In the genomic region with DNA sequence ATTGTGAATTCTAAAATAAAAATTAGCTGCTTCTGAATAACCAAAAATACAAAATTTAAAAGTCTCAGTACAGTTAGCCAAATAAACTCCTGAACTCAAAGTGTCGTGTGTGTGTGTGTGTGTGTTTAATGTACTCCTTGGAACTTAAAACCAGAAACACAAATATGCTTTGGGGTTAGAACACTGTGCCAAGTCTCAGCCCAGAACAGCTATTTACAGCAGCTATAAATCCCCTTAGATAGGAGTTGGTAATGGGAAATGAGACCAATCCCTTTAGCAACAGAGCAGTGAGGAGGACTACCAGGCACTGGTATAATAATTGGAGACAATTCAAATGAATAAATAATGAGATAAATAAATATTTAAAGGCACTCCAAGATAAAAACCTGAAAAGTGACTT, we compare ENCODE assay signal across 23 cellular contexts.
"Had no signal": no experiment of that assay in that cellular context is flagged by ENCODE, and none has a peak within 500 bp of the region (broad histone marks: within the 10 kb centered on the region; RNA-seq: fewer than 3 reads in every experiment).

No MANE protein-coding gene starts in this region.

- H3K9ac ChIP-seq: neural progenitor cell, SK-N-SH had no signal

- H3K4me1 Mint-ChIP-seq: activated CD8-positive, alpha-beta memory T cell treated with anti-CD3 and anti-CD28 coated beads, Interleukin-2, amount 10 ng/mL, durations not matched to agents 7 days and 5 days; activated naive CD8-positive, alpha-beta T cell treated with anti-CD3 and anti-CD28 coated beads, Interleukin-2, amount 50 U/mL, for 24 hours; neural progenitor cell; T-cell had no signal

- H3K27ac ChIP-seq: colonic mucosa, neural progenitor cell, ovary, upper lobe of left lung had no signal

- H3K27me3 Mint-ChIP-seq: activated CD8-positive, alpha-beta memory T cell treated with anti-CD3 and anti-CD28 coated beads, Interleukin-2, amount 10 ng/mL, durations not matched to agents 7 days and 5 days; activated naive CD8-positive, alpha-beta T cell treated with anti-CD3 and anti-CD28 coated beads, Interleukin-2, amount 50 U/mL, for 24 hours; T-cell had no signal

- H3K36me3 ChIP-seq: neural progenitor cell, ovary had no signal

- H3K27me3 ChIP-seq: ascending aorta, colonic mucosa, neural progenitor cell, ovary, upper lobe of left lung had no signal

- H2AFZ ChIP-seq: neural progenitor cell had no signal

- H3K27ac Mint-ChIP-seq: activated CD8-positive, alpha-beta memory T cell treated with anti-CD3 and anti-CD28 coated beads, Interleukin-2, amount 10 ng/mL, durations not matched to agents 7 days and 5 days; activated naive CD4-positive, alpha-beta T cell treated with anti-CD3 and anti-CD28 coated beads for 36 hours; activated naive CD8-positive, alpha-beta T cell treated with anti-CD3 and anti-CD28 coated beads, Interleukin-2, amount 50 U/mL, for 24 hours; activated T-helper 2 cell treated with anti-CD3 and anti-CD28 coated beads, Interferon-gamma antibody, Interleukin-2, Interleukin-4, amounts not matched to agents 10 μg/mL and 5 μg/mL and 100 μg/mL, durations not matched to agents 14 hours and 24 hours and 36 hours; neural progenitor cell; T-cell had no signal

- FAIRE-seq: endometrium had no signal

- H3K4me3 ChIP-seq: ascending aorta, colonic mucosa, lung, neural progenitor cell, ovary, upper lobe of left lung had no signal

- H3K9me3 Mint-ChIP-seq: activated naive CD4-positive, alpha-beta T cell treated with anti-CD3 and anti-CD28 coated beads for 36 hours; activated naive CD8-positive, alpha-beta T cell treated with anti-CD3 and anti-CD28 coated beads, Interleukin-2, amount 50 U/mL, for 24 hours; activated T-helper 2 cell treated with anti-CD3 and anti-CD28 coated beads, Interferon-gamma antibody, Interleukin-2, Interleukin-4, amounts not matched to agents 10 μg/mL and 5 μg/mL and 100 μg/mL, durations not matched to agents 14 hours and 24 hours and 36 hours; T-cell had no signal

- H3K4me1 ChIP-seq: colonic mucosa, neural progenitor cell, upper lobe of left lung had no signal

- ATAC-seq: activated CD8-positive, alpha-beta memory T cell treated with anti-CD3 and anti-CD28 coated beads, Interleukin-2, amount 10 ng/mL, durations not matched to agents 7 days and 5 days; activated naive CD8-positive, alpha-beta T cell treated with anti-CD3 and anti-CD28 coated beads, Interleukin-2, amount 50 U/mL, for 24 hours; left cardiac atrium; T-cell had no signal

- H3K4me2 ChIP-seq: neural progenitor cell, SK-N-SH had no signal

- DNase-seq: activated CD4-positive, alpha-beta T cell treated with anti-CD3 and anti-CD28 coated beads for 1 hour; activated CD4-positive, alpha-beta T cell treated with anti-CD3 and anti-CD28 coated beads, Interleukin-2, amount 50 U/mL, for 4 hours; activated CD8-positive, alpha-beta memory T cell treated with anti-CD3 and anti-CD28 coated beads, Interleukin-2, amount 10 ng/mL, durations not matched to agents 7 days and 5 days; activated naive CD4-positive, alpha-beta T cell treated with anti-CD3 and anti-CD28 coated beads for 36 hours; activated naive CD8-positive, alpha-beta T cell treated with anti-CD3 and anti-CD28 coated beads, Interleukin-2, amount 50 U/mL, for 24 hours; activated T-cell treated with anti-CD3 and anti-CD28 coated beads, Interleukin-2, amount 50 U/mL, for 1 hour; central memory CD4-positive, alpha-beta T cell; colonic mucosa; glutamatergic neuron; left cardiac atrium; ovary; SK-N-SH; stimulated activated CD4-positive, alpha-beta T cell treated with anti-CD3 and anti-CD28 coated beads, Interleukin-4, amount 100 ng/mL, for 4 hours; stimulated activated CD8-positive, alpha-beta memory T cell treated with anti-CD3 and anti-CD28 coated beads, Interleukin-4, amount 100 ng/mL, for 48 hours; stimulated activated naive CD4-positive, alpha-beta T cell treated with Interleukin-2 at 50 U/mL for 16 hours; T-cell; T-helper 9 cell; upper lobe of left lung had no signal

- H3K9me3 ChIP-seq: ascending aorta, colonic mucosa, ovary, SK-N-SH, upper lobe of left lung had no signal

- H3K4me3 Mint-ChIP-seq: activated CD8-positive, alpha-beta memory T cell treated with anti-CD3 and anti-CD28 coated beads, Interleukin-2, amount 10 ng/mL, durations not matched to agents 7 days and 5 days; activated naive CD4-positive, alpha-beta T cell treated with anti-CD3 and anti-CD28 coated beads for 36 hours; activated naive CD8-positive, alpha-beta T cell treated with anti-CD3 and anti-CD28 coated beads, Interleukin-2, amount 50 U/mL, for 24 hours; neural progenitor cell; T-cell had no signal
